ENCODE assay signal across 1 cellular context in the genomic region with DNA sequence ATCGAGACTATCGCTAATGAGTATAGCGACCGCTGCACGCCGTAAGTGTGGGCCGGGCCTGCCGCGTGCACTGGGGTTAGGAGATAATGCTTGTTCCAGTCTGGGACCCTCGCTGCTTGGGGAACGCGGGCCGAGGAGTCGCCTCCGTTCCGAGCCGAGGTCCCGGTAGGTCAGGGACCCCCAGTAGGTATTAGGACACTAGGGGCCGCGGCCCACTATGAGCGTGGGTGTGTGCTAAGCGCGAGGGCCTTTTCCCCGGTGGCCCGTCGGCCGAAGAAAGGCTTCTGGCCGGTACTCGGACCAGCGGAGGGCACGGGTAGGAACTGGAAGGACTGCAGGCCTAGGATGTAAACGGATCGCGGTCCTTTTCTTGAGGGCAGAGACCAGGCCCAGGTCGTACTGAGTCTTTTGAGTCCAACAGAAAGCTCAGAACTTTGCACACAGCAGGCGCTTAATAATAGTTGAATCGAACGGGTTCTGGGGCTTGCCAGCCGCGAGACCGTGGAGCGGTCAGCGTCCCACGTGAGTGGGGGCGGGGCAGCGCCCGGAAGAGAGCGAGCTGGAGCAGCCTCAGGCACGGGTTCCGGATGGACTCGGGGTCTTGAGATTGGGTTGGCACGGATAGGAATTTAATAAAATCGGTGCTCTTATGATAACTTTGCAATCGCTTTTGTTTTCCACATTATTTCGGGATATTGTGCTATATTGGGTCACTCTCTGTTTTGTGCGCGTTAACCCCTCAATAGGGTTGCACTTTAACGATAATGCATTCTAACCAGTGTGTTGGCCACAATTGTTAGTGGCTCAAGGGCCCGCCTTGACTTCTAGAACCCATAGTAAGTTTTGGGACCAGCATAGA.
TF ChIP-seq lines count a peak whose summit lies in the region.

No MANE protein-coding gene starts in this region.

TF ChIP-seq in HepG2, 621 proteins besides CTCF, POLR2A, EP300 and RAD21 (continued from another document and continues in another):
- TF ChIP-seq, protein P1, sequence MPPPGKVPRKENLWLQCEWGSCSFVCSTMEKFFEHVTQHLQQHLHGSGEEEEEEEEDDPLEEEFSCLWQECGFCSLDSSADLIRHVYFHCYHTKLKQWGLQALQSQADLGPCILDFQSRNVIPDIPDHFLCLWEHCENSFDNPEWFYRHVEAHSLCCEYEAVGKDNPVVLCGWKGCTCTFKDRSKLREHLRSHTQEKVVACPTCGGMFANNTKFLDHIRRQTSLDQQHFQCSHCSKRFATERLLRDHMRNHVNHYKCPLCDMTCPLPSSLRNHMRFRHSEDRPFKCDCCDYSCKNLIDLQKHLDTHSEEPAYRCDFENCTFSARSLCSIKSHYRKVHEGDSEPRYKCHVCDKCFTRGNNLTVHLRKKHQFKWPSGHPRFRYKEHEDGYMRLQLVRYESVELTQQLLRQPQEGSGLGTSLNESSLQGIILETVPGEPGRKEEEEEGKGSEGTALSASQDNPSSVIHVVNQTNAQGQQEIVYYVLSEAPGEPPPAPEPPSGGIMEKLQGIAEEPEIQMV (CRISPR knock-in tag; IDR thresholded peaks at IDR 0.05; ENCODE audit: low read depth): no peak
- TF ChIP-seq, protein P2, sequence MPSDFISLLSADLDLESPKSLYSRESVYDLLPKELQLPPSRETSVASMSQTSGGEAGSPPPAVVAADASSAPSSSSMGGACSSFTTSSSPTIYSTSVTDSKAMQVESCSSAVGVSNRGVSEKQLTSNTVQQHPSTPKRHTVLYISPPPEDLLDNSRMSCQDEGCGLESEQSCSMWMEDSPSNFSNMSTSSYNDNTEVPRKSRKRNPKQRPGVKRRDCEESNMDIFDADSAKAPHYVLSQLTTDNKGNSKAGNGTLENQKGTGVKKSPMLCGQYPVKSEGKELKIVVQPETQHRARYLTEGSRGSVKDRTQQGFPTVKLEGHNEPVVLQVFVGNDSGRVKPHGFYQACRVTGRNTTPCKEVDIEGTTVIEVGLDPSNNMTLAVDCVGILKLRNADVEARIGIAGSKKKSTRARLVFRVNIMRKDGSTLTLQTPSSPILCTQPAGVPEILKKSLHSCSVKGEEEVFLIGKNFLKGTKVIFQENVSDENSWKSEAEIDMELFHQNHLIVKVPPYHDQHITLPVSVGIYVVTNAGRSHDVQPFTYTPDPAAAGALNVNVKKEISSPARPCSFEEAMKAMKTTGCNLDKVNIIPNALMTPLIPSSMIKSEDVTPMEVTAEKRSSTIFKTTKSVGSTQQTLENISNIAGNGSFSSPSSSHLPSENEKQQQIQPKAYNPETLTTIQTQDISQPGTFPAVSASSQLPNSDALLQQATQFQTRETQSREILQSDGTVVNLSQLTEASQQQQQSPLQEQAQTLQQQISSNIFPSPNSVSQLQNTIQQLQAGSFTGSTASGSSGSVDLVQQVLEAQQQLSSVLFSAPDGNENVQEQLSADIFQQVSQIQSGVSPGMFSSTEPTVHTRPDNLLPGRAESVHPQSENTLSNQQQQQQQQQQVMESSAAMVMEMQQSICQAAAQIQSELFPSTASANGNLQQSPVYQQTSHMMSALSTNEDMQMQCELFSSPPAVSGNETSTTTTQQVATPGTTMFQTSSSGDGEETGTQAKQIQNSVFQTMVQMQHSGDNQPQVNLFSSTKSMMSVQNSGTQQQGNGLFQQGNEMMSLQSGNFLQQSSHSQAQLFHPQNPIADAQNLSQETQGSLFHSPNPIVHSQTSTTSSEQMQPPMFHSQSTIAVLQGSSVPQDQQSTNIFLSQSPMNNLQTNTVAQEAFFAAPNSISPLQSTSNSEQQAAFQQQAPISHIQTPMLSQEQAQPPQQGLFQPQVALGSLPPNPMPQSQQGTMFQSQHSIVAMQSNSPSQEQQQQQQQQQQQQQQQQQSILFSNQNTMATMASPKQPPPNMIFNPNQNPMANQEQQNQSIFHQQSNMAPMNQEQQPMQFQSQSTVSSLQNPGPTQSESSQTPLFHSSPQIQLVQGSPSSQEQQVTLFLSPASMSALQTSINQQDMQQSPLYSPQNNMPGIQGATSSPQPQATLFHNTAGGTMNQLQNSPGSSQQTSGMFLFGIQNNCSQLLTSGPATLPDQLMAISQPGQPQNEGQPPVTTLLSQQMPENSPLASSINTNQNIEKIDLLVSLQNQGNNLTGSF (CRISPR knock-in tag; IDR thresholded peaks at IDR 0.05): no peak
- TF ChIP-seq ZBTB20 (CRISPR knock-in tag; IDR thresholded peaks at IDR 0.05; ENCODE audit: borderline replicate concordance, low read depth) (no peak), ZNF572 (CRISPR knock-in tag; IDR thresholded peaks at IDR 0.05) (no peak), REL (CRISPR knock-in tag; conservative IDR thresholded peaks at IDR 0.05) (no peak), IRF2 (CRISPR knock-in tag; IDR thresholded peaks at IDR 0.05) (peak; percentile 26; the same call in 1 of the 2 replicates), IKZF1 (IDR thresholded peaks at IDR 0.05) (no peak), ISL2 (CRISPR knock-in tag; IDR thresholded peaks at IDR 0.05) (0 out of 2 replicates have a peak, but pooled peaks have one; percentile 22), ZNF557 (CRISPR knock-in tag; IDR thresholded peaks at IDR 0.05) (no peak), ARNT (IDR thresholded peaks at IDR 0.05) (no peak), U2AF2 (IDR thresholded peaks at IDR 0.05; ENCODE audit: low read depth, low read length) (no peak), KDM4B (CRISPR knock-in tag; IDR thresholded peaks at IDR 0.05) (no peak), ZNF761 (CRISPR knock-in tag; conservative IDR thresholded peaks at IDR 0.05) (no peak), HBP1 (CRISPR knock-in tag; IDR thresholded peaks at IDR 0.05; ENCODE audit: low read depth) (no peak; the same call in 1 of the 2 replicates), TCF7 (IDR thresholded peaks at IDR 0.05; ENCODE audit: low read depth) (no peak), ZNF414 (CRISPR knock-in tag; IDR thresholded peaks at IDR 0.05) (no peak), ZNF350 (CRISPR knock-in tag; IDR thresholded peaks at IDR 0.05; ENCODE audit: borderline replicate concordance, low read depth) (no peak), NR2F6 (IDR thresholded peaks at IDR 0.05) (no peak), NR2F6 (CRISPR knock-in tag; IDR thresholded peaks at IDR 0.05) (no peak), FOXO1 (CRISPR knock-in tag; IDR thresholded peaks at IDR 0.05) (no peak), CC2D1A (CRISPR knock-in tag; IDR thresholded peaks at IDR 0.05) (no peak), PRDM10 (CRISPR knock-in tag; IDR thresholded peaks at IDR 0.05; ENCODE audit: low read depth) (no peak), TRIM24 (CRISPR knock-in tag; IDR thresholded peaks at IDR 0.05) (no peak), ZNF549 (CRISPR knock-in tag; IDR thresholded peaks at IDR 0.05) (no peak), HOXA3 (CRISPR knock-in tag; IDR thresholded peaks at IDR 0.05) (peak; percentile 45), ZBTB10 (CRISPR knock-in tag; IDR thresholded peaks at IDR 0.05; ENCODE audit: borderline replicate concordance) (no peak), KAT2B (IDR thresholded peaks at IDR 0.05; ENCODE audit: borderline replicate concordance, low read depth, low read length) (no peak), ZBTB33 (CRISPR knock-in tag; IDR thresholded peaks at IDR 0.05) (no peak), MATR3 (CRISPR knock-in tag; IDR thresholded peaks at IDR 0.05) (no peak), CCAR2 (optimal IDR thresholded peaks at IDR 0.05; ENCODE audit: low read depth, low read length) (no peak), ZNF740 (CRISPR knock-in tag; IDR thresholded peaks at IDR 0.05) (0 out of 2 replicates have a peak, but pooled peaks have one; percentile 41), CHD4 (IDR thresholded peaks at IDR 0.05; ENCODE audit: borderline replicate concordance, low read length) (no peak)
- TF ChIP-seq, protein P3, sequence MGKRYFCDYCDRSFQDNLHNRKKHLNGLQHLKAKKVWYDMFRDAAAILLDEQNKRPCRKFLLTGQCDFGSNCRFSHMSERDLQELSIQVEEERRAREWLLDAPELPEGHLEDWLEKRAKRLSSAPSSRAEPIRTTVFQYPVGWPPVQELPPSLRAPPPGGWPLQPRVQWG (CRISPR knock-in tag; IDR thresholded peaks at IDR 0.05; ENCODE audit: borderline replicate concordance, low read depth): no peak
- TF ChIP-seq, protein P4, sequence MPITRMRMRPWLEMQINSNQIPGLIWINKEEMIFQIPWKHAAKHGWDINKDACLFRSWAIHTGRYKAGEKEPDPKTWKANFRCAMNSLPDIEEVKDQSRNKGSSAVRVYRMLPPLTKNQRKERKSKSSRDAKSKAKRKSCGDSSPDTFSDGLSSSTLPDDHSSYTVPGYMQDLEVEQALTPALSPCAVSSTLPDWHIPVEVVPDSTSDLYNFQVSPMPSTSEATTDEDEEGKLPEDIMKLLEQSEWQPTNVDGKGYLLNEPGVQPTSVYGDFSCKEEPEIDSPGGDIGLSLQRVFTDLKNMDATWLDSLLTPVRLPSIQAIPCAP (CRISPR knock-in tag; IDR thresholded peaks at IDR 0.05; ENCODE audit: low read depth): no peak
- TF ChIP-seq, protein P5, sequence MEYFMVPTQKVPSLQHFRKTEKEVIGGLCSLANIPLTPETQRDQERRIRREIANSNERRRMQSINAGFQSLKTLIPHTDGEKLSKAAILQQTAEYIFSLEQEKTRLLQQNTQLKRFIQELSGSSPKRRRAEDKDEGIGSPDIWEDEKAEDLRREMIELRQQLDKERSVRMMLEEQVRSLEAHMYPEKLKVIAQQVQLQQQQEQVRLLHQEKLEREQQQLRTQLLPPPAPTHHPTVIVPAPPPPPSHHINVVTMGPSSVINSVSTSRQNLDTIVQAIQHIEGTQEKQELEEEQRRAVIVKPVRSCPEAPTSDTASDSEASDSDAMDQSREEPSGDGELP (IDR thresholded peaks at IDR 0.05; ENCODE audit: borderline replicate concordance, low read depth): peak; percentile 20; the same call in 1 of the 2 replicates
